In the genomic region with DNA sequence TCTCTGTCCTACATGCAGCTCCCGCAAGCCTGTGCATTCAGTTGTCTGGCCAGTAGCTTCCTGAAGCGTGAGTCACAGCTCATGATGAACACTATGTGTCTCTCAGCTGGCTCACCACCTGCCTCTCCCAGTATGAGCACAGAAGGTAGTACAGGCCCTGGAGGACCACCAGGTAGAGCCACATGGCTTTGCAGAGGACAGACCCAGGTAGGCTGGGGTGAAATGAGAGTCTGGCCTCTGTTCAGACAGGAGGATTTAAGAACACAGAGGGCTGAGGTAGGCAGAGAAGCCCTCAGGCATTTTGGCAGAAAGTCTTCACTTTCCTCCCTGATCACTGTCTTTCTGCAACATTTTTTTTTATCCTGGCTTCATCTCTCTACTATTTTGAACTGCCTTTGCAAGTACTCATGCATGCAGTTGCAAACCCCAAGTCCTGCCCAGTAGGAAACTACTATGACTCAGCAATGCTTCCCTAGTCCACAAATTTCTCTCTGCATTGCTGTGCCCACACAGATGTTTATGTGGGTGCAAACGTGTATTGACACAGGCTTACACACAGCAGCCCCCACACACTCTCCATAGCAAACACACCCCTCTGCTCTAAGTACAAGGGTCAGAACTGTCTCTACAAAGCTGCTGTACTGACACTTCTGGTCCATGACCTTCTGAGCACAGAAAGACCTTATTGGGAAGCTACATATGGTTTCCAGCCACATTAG, we compare ENCODE assay signal across 8 cellular contexts. TPM values are rescaled to one million over a fixed set of nuclear protein-coding genes. Genes with fewer than 3 reads are reported as not detected.
DNase-seq lines count a peak whose midpoint lies in the region; ATAC-seq and TF ChIP-seq lines count a peak whose summit lies in the region.

No MANE protein-coding gene starts in this region.

- H3K27ac ChIP-seq in coronary artery = no peak overlapping the region

- intact Hi-C loops in posterior cingulate gyrus (cut with DNase I) = no loop called here

- peak; percentile 65 for DNase-seq in GM03348 (ENCODE audit: low spot score)
- DNase-seq in HT1080 (ENCODE audit: low read depth) = peak; percentile 78
- peak; percentile 28 for DNase-seq in coronary artery (ENCODE audit: low spot score)
- DNase-seq in posterior cingulate gyrus = peak in 7 of 10 donors; percentile 12 to 89 (median 32)
- DNase-seq in effector CD4-positive, alpha-beta T cell = no peak
- no peak for DNase-seq in NCI-H345 treated with DMSO at 0.1 percent for 48 hours (lab: John Stamatoyannopoulos, UW; ENCODE audit: unreplicated experiment)
- no peak for DNase-seq in NCI-H2196 treated with DMSO at 0.1 percent for 48 hours (lab: John Stamatoyannopoulos, UW; ENCODE audit: unreplicated experiment)

- no peak for TF ChIP-seq CTCF in coronary artery (IDR thresholded peaks at IDR 0.05)

- ATAC-seq in HG02642 (IDR thresholded peaks at IDR 0.05; ENCODE audit: poor library complexity, unreplicated experiment) = no peak

- no peak overlapping the region for H3K4me3 ChIP-seq in coronary artery

RNA-seq across cellular contexts. Expression of a gene that starts 7.2 kb away (rescaled TPM):
- not detected in 2 replicates for total RNA-seq in HT1080 (2014; rRNA removed; shearing (Covaris generic))
- 0.03 TPM in 1 of 2 replicates, not detected in the other for polyA plus RNA-seq in HT1080 (2015; cell fraction: cytosol; rRNA removed)
- polyA plus RNA-seq in HT1080 (2015; cell fraction: nucleus; rRNA removed) = not detected in 2 replicates

RNA-seq across cellular contexts. Expression of a gene that starts 15.9 kb away (rescaled TPM):
- not detected in 2 replicates for total RNA-seq in HT1080 (2014; rRNA removed; shearing (Covaris generic))
- polyA plus RNA-seq in HT1080 (2015; cell fraction: cytosol; rRNA removed) = 0.07 TPM in 1 of 2 replicates, not detected in the other
- 0.07 and 0.18 TPM in 2 replicates for polyA plus RNA-seq in HT1080 (2015; cell fraction: nucleus; rRNA removed)

Comparison
In these comparisons a context has a peak if more than half of its experiments do, and no peak if none do; other contexts are left out.
1. DNase-seq: peak in GM03348 (single experiment), HT1080 (single experiment), coronary artery (single experiment) and posterior cingulate gyrus (7 of 10); none in effector CD4-positive, alpha-beta T cell (single experiment), NCI-H345 treated with DMSO at 0.1 percent for 48 hours (single experiment) and NCI-H2196 treated with DMSO at 0.1 percent for 48 hours (single experiment).